In genomic region chr1:29129916-29130315, GRCh38 we compare ENCODE assay signal across 19 cellular contexts.
"Had no signal": no experiment of that assay in that cellular context is flagged by ENCODE, and none has a peak within 500 bp of the region (broad histone marks: within the 10 kb centered on the region; RNA-seq: fewer than 3 reads in every experiment).

No MANE protein-coding gene starts in this region.

- H3K4me3 ChIP-seq: ascending aorta, colonic mucosa, lung, thyroid gland had no signal

- H3K27me3 ChIP-seq: ascending aorta, thyroid gland had no signal

- H3K4me1 ChIP-seq: colonic mucosa had no signal

- H3K9me3 ChIP-seq: ascending aorta, colonic mucosa, thyroid gland had no signal

- H3K9me3 Mint-ChIP-seq: central memory CD8-positive, alpha-beta T cell; mesothelial cell of epicardium had no signal

- H3K36me3 Mint-ChIP-seq: mesothelial cell of epicardium had no signal

- H3K27ac ChIP-seq: ascending aorta, colonic mucosa, thyroid gland had no signal

- DNase-seq: activated CD4-positive, CD25-positive, alpha-beta regulatory T cell treated with anti-CD3 and anti-CD28 coated beads, Interleukin-2, amount 50 U/mL, for 72 hours; activated CD8-positive, alpha-beta memory T cell treated with anti-CD3 and anti-CD28 coated beads for 24 hours; activated CD8-positive, alpha-beta memory T cell treated with anti-CD3 and anti-CD28 coated beads, Interleukin-2, amount 50 U/mL, for 48 hours; activated effector memory CD4-positive, alpha-beta T cell treated with Interleukin-2 at 50 U/mL for 16 hours; activated naive CD4-positive, alpha-beta T cell treated with anti-CD3 and anti-CD28 coated beads, Interleukin-2, amount 50 U/mL, for 16 hours; activated T-cell treated with anti-CD3 and anti-CD28 coated beads, Interleukin-2, amount 50 U/mL, for 48 hours; colonic mucosa; erythroblast; hypothalamus; occipital lobe; retina; stimulated activated CD4-positive, alpha-beta T cell treated with anti-CD3 and anti-CD28 coated beads, Interleukin-1b, Interleukin-23, amount 100 ng/mL, for 48 hours; stimulated activated naive CD4-positive, alpha-beta T cell treated with Interleukin-2 at 50 U/mL for 16 hours; T-helper 2 cell; thyroid gland had no signal

- H3K36me3 ChIP-seq: ascending aorta, colonic mucosa, thyroid gland had no signal

- H3K4me3 Mint-ChIP-seq: central memory CD8-positive, alpha-beta T cell; mesothelial cell of epicardium had no signal

- H3K27ac Mint-ChIP-seq: mesothelial cell of epicardium had no signal
